17 cellular contexts compared by ENCODE assay signal in the genomic region with DNA sequence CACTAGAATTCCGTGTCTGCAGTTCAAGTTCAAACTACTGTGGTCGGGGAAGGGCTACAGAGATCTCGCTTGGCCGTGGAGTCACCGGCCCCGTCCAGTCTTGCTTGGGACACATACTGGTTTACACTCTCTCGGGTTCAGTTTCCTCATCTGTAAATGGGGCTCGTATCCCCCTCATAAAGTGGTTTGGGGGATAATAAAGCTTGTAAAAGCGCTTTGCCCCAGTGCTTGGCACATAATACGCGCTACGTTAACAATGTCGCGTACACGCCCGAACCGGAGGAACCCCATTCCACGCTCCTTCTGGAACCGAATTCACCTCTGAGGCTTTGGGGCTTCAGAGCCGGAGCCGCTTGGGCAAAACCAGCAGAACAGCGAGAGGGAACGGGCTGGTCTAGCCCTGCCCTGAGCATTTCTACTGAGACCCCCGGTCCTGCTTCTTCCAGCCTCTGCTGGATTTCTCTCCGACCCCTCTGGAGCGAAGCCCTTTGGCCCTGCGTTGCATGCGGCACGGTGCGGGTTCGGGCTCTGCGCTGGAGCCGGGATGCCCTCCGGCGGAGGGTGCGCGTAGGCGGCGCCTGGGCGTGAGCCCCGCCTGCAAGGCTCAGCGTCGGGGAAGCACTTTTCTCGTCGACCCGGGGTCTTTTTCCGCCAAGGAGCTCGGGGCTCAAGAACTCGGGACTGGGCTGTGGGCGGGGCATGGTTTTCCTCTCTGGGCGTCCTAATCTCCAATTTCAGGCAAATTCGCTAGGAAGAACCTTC. TPM values are rescaled to one million over a fixed set of nuclear protein-coding genes. Genes with fewer than 3 reads are reported as not detected.
A peak's percentile ranks its signal among the peaks of the same experiment; 100 is the strongest.
DNase-seq lines count a peak whose midpoint lies in the region; ATAC-seq and TF ChIP-seq lines count a peak whose summit lies in the region.
"Had no signal": no experiment of that assay in that cellular context is flagged by ENCODE, and none has a peak within 500 bp of the region (broad histone marks: within the 10 kb centered on the region; RNA-seq: fewer than 3 reads in every experiment).

No MANE protein-coding gene starts in this region.

- ATAC-seq in GM21576 (IDR thresholded peaks at IDR 0.05; ENCODE audit: unreplicated experiment), result no peak
- ATAC-seq in GM19397 (IDR thresholded peaks at IDR 0.05; ENCODE audit: unreplicated experiment), result no peak
- ATAC-seq: left colon; natural killer cell treated with Interleukin-12 subunit alpha and Interleukin-12 subunit beta and Interleukin-15 and Interleukin-18, amount 100 ng/mL, for 72 hours; stimulated activated naive CD8-positive, alpha-beta T cell treated with anti-CD3 and anti-CD28 coated beads, Interleukin-15, amount 100 ng/mL, for 72 hours had no signal

- H3K36me3 Mint-ChIP-seq in brain, result no peaks in the 10 kb centered on the region
- H3K36me3 Mint-ChIP-seq: CD4-positive, alpha-beta memory T cell; natural killer cell treated with Interleukin-12 subunit alpha and Interleukin-12 subunit beta and Interleukin-15 and Interleukin-18, amount 100 ng/mL, for 72 hours had no signal

- no peaks in the 10 kb centered on the region for H3K9me3 ChIP-seq in mesodermal cell (ENCODE audit: control insufficient read depth, low read length)

- peak overlapping the region in 3 of 5 experiments; percentile 18 to 58 (median 39) for H3K4me3 Mint-ChIP-seq in brain
- H3K4me3 Mint-ChIP-seq: activated T-cell treated with anti-CD3 and anti-CD28 coated beads, Interleukin-2, amount 50 U/mL, for 4 hours; natural killer cell treated with Interleukin-12 subunit alpha and Interleukin-12 subunit beta and Interleukin-15 and Interleukin-18, amount 100 ng/mL, for 72 hours had no signal

- H3K36me3 ChIP-seq in H7 (replicated peaks; ENCODE audit: control insufficient read depth, insufficient read depth, low read length) (no peaks in the 10 kb centered on the region), mesodermal cell (ENCODE audit: control insufficient read depth, insufficient read depth, low read length) (no peaks in the 10 kb centered on the region)

- H3K4me1 Mint-ChIP-seq in brain, result no peaks in the 10 kb centered on the region

- peak; percentile 84 for DNase-seq in H7
- DNase-seq in activated CD8-positive, alpha-beta memory T cell treated with anti-CD3 and anti-CD28 coated beads, Interleukin-2, amount 50 U/mL, for 4 hours, result no peak
- DNase-seq in kidney glomerular epithelial cell (lab: John Stamatoyannopoulos, UW), result no peak
- DNase-seq: activated CD4-positive, CD25-positive, alpha-beta regulatory T cell treated with anti-CD3 and anti-CD28 coated beads, Interleukin-2, amount 50 U/mL, for 72 hours; activated T-cell treated with anti-CD3 and anti-CD28 coated beads, Interleukin-2, amount 50 U/mL, for 4 hours; CD4-positive, alpha-beta memory T cell; left colon; NCI-H1417; NCI-H446; stimulated activated naive CD8-positive, alpha-beta T cell treated with anti-CD3 and anti-CD28 coated beads, Interleukin-15, amount 100 ng/mL, for 72 hours had no signal

- H3K27me3 ChIP-seq in H7 (ENCODE audit: control insufficient read depth, insufficient read depth, low read length), result peaks cover 92% of the 10 kb centered on the region

- H3K4me3 ChIP-seq in H7 (ENCODE audit: insufficient read depth, low read depth, low read length) (peak overlapping the region; percentile 21; the same call in 1 of the 2 replicates), mesodermal cell (ENCODE audit: extremely low read depth, insufficient read depth, low read length, poor library complexity, severe bottlenecking) (peak overlapping the region; percentile 12)

- H3K27ac ChIP-seq in C4-2B (peak overlapping the region; percentile 91), mesodermal cell (ENCODE audit: low read depth, low read length, severe bottlenecking) (no peak overlapping the region)

- no peak overlapping the region for H3K27ac Mint-ChIP-seq in brain
- H3K27ac Mint-ChIP-seq: natural killer cell treated with Interleukin-12 subunit alpha and Interleukin-12 subunit beta and Interleukin-15 and Interleukin-18, amount 100 ng/mL, for 72 hours; stimulated activated naive CD8-positive, alpha-beta T cell treated with anti-CD3 and anti-CD28 coated beads, Interleukin-15, amount 100 ng/mL, for 72 hours had no signal

- H3K27me3 Mint-ChIP-seq in brain, result peaks cover 100% of the 10 kb centered on the region

- no peak for TF ChIP-seq CTCF in C4-2B (conservative IDR thresholded peaks at IDR 0.05)
- no peak for TF ChIP-seq CTCF in brain (conservative IDR thresholded peaks at IDR 0.05)

- WGBS in mesodermal cell (ENCODE audit: insufficient coverage in 2 of 2), 2 experiments, result 3 to 4% methylated on average over 48 to 49 of the region's 52 CpGs

- H3K9me3 Mint-ChIP-seq in brain, result peaks cover 0 to 3% (median 0%) of the 10 kb centered on the region in 5 experiments
- H3K9me3 Mint-ChIP-seq: activated T-cell treated with anti-CD3 and anti-CD28 coated beads, Interleukin-2, amount 50 U/mL, for 4 hours; CD4-positive, alpha-beta memory T cell; natural killer cell treated with Interleukin-12 subunit alpha and Interleukin-12 subunit beta and Interleukin-15 and Interleukin-18, amount 100 ng/mL, for 72 hours; stimulated activated naive CD8-positive, alpha-beta T cell treated with anti-CD3 and anti-CD28 coated beads, Interleukin-15, amount 100 ng/mL, for 72 hours had no signal

- peaks cover 14% of the 10 kb centered on the region for H3K4me1 ChIP-seq in mesodermal cell (ENCODE audit: control insufficient read depth, insufficient read depth, low read length, poor library complexity, severe bottlenecking)

RNA-seq across cellular contexts. Expression of gene HOXB13, which starts 26.1 kb away (rescaled TPM):
- total RNA-seq in H7 (2014; rRNA removed; shearing (Covaris generic)), result 7.9 and 11.1 TPM in 2 replicates
- polyA plus RNA-seq in brain (ENCODE audit: insufficient read depth, low read depth, low replicate concordance), result not detected
- 0.59 TPM for polyA plus RNA-seq in mesodermal cell (2013, experiment 1 of 2)
- 0.76 TPM for polyA plus RNA-seq in mesodermal cell (2013, experiment 2 of 2)
- total RNA-seq: CD4-positive, alpha-beta memory T cell; natural killer cell treated with Interleukin-12 subunit alpha and Interleukin-12 subunit beta and Interleukin-15 and Interleukin-18, amount 100 ng/mL, for 72 hours; OCI-LY7 had no signal
- polyA plus RNA-seq: CD4-positive, alpha-beta memory T cell had no signal

RNA-seq across cellular contexts. Expression of gene PRAC2, which starts 31.7 kb away (rescaled TPM):
- 40.8 and 40.9 TPM in 2 replicates for total RNA-seq in H7 (2014; rRNA removed; shearing (Covaris generic))
- not detected for polyA plus RNA-seq in brain (ENCODE audit: insufficient read depth, low read depth, low replicate concordance)
- 1.8 TPM for polyA plus RNA-seq in mesodermal cell (2013, experiment 1 of 2)
- 2.2 TPM for polyA plus RNA-seq in mesodermal cell (2013, experiment 2 of 2)
- total RNA-seq: activated T-cell treated with anti-CD3 and anti-CD28 coated beads, Interleukin-2, amount 50 U/mL, for 4 hours; CD4-positive, alpha-beta memory T cell; natural killer cell treated with Interleukin-12 subunit alpha and Interleukin-12 subunit beta and Interleukin-15 and Interleukin-18, amount 100 ng/mL, for 72 hours; OCI-LY7 had no signal
- polyA plus RNA-seq: CD4-positive, alpha-beta memory T cell had no signal

RNA-seq across cellular contexts. Expression of gene PRAC1, which starts 32.4 kb away (rescaled TPM):
- 156 and 173 TPM in 2 replicates for total RNA-seq in H7 (2014; rRNA removed; shearing (Covaris generic))
- polyA plus RNA-seq in brain (ENCODE audit: insufficient read depth, low read depth, low replicate concordance), result not detected
- polyA plus RNA-seq in mesodermal cell (2013, experiment 1 of 2), result not detected
- polyA plus RNA-seq in mesodermal cell (2013, experiment 2 of 2), result not detected
- total RNA-seq: activated T-cell treated with anti-CD3 and anti-CD28 coated beads, Interleukin-2, amount 50 U/mL, for 4 hours; CD4-positive, alpha-beta memory T cell; natural killer cell treated with Interleukin-12 subunit alpha and Interleukin-12 subunit beta and Interleukin-15 and Interleukin-18, amount 100 ng/mL, for 72 hours; OCI-LY7 had no signal
- polyA plus RNA-seq: CD4-positive, alpha-beta memory T cell had no signal
